Comparison of ENCODE assay signal across 1 cellular context in the genomic region with DNA sequence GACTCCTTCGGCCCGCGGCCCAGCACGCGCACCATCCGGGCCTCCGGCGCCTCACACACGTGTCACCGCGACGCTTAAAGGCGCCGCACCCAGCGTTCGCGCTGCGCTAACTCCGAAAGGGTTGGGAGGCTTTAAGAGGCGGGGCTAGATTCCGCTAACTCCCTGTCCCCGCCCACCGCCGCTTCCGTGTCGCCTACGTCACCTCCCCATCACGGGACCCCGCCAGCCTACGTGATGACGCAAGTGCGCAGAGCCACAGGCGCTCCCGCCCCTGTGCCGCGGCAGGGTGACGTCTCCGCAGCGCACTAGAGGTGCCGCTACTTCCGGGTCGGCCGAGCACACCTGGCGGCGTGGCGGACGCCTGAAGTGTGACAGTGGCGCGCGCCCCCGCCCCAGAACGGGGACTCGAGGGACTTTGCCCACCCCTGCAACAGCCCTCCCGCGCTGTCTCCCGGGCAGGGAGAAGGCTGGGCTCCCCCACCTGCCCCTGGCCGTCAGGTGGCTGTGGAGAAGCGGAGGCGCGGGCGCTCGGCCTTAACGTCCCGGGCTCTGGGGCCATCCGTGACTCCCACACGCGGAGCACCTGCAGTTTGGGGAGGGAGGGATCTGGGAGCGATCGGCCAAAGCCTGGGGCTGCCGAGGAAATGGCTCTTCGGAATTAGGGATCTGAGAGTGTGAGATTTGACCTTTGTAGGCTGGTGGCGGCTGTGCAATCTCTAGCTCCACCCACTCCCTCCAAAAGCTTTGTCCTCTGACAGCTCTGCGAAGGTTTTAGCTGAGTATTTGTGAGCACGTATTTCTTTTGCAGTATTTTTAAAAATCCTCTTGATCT.
TF ChIP-seq lines count a peak whose summit lies in the region.

A gene (minus strand): TSS at position 35 of the 832 bp plus-strand sequence. CDS start 4,451 bp downstream, outside the sequence.

TF ChIP-seq in K562, 482 proteins besides CTCF, POLR2A, EP300 and RAD21 (continued from another document and continues in another):
- TF ChIP-seq ELF4 (CRISPR knock-in tag; IDR thresholded peaks at IDR 0.05) (peak; percentile 98), ZNF347 (CRISPR knock-in tag; IDR thresholded peaks at IDR 0.05; ENCODE audit: low read depth) (no peak), MTA3 (IDR thresholded peaks at IDR 0.05; ENCODE audit: borderline replicate concordance) (peak; percentile 98), ZFX (CRISPR knock-in tag; IDR thresholded peaks at IDR 0.05) (peak; percentile 93), NR2C1 (IDR thresholded peaks at IDR 0.05) (peak; percentile 70; the same call in 1 of the 2 replicates), NR2C1 (tag; IDR thresholded peaks at IDR 0.05) (0 out of 2 replicates have a peak, but pooled peaks have one; percentile 67), LEF1 (IDR thresholded peaks at IDR 0.05) (peak; percentile 32; the same call in 1 of the 2 replicates), ZNF589 (CRISPR knock-in tag; IDR thresholded peaks at IDR 0.05; ENCODE audit: low read depth) (0 out of 2 replicates have a peak, but pooled peaks have one; percentile 45), ZFP1 (CRISPR knock-in tag; IDR thresholded peaks at IDR 0.05) (no peak), ZNF764 (CRISPR knock-in tag; IDR thresholded peaks at IDR 0.05; ENCODE audit: low read depth) (peak; percentile 22; the same call in 1 of the 2 replicates), KDM2B (CRISPR knock-in tag; IDR thresholded peaks at IDR 0.05) (no peak), RBM22 (IDR thresholded peaks at IDR 0.05; ENCODE audit: low read depth, low read length, poor library complexity, severe bottlenecking) (peak; percentile 59), ZNF561 (CRISPR knock-in tag; conservative IDR thresholded peaks at IDR 0.05) (no peak), ZNF12 (CRISPR knock-in tag; IDR thresholded peaks at IDR 0.05) (0 out of 2 replicates have a peak, but pooled peaks have one; percentile 39), NCOR1 (IDR thresholded peaks at IDR 0.05) (no peak; the same call in 1 of the 2 replicates), PHF21A (IDR thresholded peaks at IDR 0.05; ENCODE audit: borderline replicate concordance, low read depth) (peak; percentile 79; the same call in 1 of the 2 replicates), NEUROD1 (IDR thresholded peaks at IDR 0.05; ENCODE audit: borderline replicate concordance, low read depth, low read length, partially characterized antibody) (peak; percentile 95), SMAD3 (CRISPR knock-in tag; conservative IDR thresholded peaks at IDR 0.05) (0 out of 2 replicates have a peak, but pooled peaks have one; percentile 68)
- TF ChIP-seq, protein P1, sequence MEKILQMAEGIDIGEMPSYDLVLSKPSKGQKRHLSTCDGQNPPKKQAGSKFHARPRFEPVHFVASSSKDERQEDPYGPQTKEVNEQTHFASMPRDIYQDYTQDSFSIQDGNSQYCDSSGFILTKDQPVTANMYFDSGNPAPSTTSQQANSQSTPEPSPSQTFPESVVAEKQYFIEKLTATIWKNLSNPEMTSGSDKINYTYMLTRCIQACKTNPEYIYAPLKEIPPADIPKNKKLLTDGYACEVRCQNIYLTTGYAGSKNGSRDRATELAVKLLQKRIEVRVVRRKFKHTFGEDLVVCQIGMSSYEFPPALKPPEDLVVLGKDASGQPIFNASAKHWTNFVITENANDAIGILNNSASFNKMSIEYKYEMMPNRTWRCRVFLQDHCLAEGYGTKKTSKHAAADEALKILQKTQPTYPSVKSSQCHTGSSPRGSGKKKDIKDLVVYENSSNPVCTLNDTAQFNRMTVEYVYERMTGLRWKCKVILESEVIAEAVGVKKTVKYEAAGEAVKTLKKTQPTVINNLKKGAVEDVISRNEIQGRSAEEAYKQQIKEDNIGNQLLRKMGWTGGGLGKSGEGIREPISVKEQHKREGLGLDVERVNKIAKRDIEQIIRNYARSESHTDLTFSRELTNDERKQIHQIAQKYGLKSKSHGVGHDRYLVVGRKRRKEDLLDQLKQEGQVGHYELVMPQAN (IDR thresholded peaks at IDR 0.05; ENCODE audit: borderline replicate concordance) = peak; percentile 93
- TF ChIP-seq, protein P2, sequence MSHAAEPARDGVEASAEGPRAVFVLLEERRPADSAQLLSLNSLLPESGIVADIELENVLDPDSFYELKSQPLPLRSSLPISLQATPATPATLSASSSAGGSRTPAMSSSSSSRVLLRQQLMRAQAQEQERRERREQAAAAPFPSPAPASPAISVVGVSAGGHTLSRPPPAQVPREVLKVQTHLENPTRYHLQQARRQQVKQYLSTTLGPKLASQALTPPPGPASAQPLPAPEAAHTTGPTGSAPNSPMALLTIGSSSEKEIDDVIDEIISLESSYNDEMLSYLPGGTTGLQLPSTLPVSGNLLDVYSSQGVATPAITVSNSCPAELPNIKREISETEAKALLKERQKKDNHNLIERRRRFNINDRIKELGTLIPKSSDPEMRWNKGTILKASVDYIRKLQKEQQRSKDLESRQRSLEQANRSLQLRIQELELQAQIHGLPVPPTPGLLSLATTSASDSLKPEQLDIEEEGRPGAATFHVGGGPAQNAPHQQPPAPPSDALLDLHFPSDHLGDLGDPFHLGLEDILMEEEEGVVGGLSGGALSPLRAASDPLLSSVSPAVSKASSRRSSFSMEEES (CRISPR knock-in tag; IDR thresholded peaks at IDR 0.05) = peak; percentile 61
- TF ChIP-seq, protein P3, sequence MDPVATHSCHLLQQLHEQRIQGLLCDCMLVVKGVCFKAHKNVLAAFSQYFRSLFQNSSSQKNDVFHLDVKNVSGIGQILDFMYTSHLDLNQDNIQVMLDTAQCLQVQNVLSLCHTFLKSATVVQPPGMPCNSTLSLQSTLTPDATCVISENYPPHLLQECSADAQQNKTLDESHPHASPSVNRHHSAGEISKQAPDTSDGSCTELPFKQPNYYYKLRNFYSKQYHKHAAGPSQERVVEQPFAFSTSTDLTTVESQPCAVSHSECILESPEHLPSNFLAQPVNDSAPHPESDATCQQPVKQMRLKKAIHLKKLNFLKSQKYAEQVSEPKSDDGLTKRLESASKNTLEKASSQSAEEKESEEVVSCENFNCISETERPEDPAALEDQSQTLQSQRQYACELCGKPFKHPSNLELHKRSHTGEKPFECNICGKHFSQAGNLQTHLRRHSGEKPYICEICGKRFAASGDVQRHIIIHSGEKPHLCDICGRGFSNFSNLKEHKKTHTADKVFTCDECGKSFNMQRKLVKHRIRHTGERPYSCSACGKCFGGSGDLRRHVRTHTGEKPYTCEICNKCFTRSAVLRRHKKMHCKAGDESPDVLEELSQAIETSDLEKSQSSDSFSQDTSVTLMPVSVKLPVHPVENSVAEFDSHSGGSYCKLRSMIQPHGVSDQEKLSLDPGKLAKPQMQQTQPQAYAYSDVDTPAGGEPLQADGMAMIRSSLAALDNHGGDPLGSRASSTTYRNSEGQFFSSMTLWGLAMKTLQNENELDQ (CRISPR knock-in tag; IDR thresholded peaks at IDR 0.05; ENCODE audit: borderline replicate concordance) = no peak
- TF ChIP-seq, protein P4, sequence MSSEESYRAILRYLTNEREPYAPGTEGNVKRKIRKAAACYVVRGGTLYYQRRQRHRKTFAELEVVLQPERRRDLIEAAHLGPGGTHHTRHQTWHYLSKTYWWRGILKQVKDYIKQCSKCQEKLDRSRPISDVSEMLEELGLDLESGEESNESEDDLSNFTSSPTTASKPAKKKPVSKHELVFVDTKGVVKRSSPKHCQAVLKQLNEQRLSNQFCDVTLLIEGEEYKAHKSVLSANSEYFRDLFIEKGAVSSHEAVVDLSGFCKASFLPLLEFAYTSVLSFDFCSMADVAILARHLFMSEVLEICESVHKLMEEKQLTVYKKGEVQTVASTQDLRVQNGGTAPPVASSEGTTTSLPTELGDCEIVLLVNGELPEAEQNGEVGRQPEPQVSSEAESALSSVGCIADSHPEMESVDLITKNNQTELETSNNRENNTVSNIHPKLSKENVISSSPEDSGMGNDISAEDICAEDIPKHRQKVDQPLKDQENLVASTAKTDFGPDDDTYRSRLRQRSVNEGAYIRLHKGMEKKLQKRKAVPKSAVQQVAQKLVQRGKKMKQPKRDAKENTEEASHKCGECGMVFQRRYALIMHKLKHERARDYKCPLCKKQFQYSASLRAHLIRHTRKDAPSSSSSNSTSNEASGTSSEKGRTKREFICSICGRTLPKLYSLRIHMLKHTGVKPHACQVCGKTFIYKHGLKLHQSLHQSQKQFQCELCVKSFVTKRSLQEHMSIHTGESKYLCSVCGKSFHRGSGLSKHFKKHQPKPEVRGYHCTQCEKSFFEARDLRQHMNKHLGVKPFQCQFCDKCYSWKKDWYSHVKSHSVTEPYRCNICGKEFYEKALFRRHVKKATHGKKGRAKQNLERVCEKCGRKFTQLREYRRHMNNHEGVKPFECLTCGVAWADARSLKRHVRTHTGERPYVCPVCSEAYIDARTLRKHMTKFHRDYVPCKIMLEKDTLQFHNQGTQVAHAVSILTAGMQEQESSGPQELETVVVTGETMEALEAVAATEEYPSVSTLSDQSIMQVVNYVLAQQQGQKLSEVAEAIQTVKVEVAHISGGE (CRISPR knock-in tag; IDR thresholded peaks at IDR 0.05) = peak in 2 of 3 experiments; percentile 11 to 45; a peak in 2 of 6 replicates
- TF ChIP-seq, protein P5, sequence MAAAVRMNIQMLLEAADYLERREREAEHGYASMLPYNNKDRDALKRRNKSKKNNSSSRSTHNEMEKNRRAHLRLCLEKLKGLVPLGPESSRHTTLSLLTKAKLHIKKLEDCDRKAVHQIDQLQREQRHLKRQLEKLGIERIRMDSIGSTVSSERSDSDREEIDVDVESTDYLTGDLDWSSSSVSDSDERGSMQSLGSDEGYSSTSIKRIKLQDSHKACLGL (CRISPR knock-in tag; IDR thresholded peaks at IDR 0.05; ENCODE audit: borderline replicate concordance, poor library complexity, severe bottlenecking) = peak; percentile 90
- TF ChIP-seq, protein P6, sequence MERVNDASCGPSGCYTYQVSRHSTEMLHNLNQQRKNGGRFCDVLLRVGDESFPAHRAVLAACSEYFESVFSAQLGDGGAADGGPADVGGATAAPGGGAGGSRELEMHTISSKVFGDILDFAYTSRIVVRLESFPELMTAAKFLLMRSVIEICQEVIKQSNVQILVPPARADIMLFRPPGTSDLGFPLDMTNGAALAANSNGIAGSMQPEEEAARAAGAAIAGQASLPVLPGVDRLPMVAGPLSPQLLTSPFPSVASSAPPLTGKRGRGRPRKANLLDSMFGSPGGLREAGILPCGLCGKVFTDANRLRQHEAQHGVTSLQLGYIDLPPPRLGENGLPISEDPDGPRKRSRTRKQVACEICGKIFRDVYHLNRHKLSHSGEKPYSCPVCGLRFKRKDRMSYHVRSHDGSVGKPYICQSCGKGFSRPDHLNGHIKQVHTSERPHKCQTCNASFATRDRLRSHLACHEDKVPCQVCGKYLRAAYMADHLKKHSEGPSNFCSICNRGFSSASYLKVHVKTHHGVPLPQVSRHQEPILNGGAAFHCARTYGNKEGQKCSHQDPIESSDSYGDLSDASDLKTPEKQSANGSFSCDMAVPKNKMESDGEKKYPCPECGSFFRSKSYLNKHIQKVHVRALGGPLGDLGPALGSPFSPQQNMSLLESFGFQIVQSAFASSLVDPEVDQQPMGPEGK (CRISPR knock-in tag; IDR thresholded peaks at IDR 0.05; ENCODE audit: borderline replicate concordance) = no peak
- TF ChIP-seq, protein P7, sequence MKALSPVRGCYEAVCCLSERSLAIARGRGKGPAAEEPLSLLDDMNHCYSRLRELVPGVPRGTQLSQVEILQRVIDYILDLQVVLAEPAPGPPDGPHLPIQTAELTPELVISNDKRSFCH (CRISPR knock-in tag; IDR thresholded peaks at IDR 0.05) = no peak
- TF ChIP-seq, protein P7 (tag; IDR thresholded peaks at IDR 0.05) = peak; percentile 94
- TF ChIP-seq, protein P8, sequence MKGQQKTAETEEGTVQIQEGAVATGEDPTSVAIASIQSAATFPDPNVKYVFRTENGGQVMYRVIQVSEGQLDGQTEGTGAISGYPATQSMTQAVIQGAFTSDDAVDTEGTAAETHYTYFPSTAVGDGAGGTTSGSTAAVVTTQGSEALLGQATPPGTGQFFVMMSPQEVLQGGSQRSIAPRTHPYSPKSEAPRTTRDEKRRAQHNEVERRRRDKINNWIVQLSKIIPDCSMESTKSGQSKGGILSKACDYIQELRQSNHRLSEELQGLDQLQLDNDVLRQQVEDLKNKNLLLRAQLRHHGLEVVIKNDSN (CRISPR knock-in tag; IDR thresholded peaks at IDR 0.05) = peak; percentile 94
- TF ChIP-seq, protein P9, sequence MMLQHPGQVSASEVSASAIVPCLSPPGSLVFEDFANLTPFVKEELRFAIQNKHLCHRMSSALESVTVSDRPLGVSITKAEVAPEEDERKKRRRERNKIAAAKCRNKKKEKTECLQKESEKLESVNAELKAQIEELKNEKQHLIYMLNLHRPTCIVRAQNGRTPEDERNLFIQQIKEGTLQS (IDR thresholded peaks at IDR 0.05) = peak; percentile 99
- TF ChIP-seq, protein P9 (CRISPR knock-in tag; conservative IDR thresholded peaks at IDR 0.05) = peak; percentile 85
- TF ChIP-seq, protein P10, sequence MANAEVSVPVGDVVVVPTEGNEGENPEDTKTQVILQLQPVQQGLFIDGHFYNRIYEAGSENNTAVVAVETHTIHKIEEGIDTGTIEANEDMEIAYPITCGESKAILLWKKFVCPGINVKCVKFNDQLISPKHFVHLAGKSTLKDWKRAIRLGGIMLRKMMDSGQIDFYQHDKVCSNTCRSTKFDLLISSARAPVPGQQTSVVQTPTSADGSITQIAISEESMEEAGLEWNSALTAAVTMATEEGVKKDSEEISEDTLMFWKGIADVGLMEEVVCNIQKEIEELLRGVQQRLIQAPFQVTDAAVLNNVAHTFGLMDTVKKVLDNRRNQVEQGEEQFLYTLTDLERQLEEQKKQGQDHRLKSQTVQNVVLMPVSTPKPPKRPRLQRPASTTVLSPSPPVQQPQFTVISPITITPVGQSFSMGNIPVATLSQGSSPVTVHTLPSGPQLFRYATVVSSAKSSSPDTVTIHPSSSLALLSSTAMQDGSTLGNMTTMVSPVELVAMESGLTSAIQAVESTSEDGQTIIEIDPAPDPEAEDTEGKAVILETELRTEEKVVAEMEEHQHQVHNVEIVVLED (CRISPR knock-in tag; IDR thresholded peaks at IDR 0.05) = peak; percentile 99
- TF ChIP-seq, protein P11, sequence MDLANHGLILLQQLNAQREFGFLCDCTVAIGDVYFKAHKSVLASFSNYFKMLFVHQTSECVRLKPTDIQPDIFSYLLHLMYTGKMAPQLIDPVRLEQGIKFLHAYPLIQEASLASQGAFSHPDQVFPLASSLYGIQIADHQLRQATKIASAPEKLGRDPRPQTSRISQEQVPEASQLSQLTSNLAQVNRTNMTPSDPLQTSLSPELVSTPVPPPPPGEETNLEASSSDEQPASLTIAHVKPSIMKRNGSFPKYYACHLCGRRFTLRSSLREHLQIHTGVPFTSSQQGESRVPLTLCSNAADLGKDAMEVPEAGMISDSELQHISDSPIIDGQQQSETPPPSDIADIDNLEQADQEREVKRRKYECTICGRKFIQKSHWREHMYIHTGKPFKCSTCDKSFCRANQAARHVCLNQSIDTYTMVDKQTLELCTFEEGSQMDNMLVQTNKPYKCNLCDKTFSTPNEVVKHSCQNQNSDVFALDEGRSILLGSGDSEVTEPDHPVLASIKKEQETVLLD (IDR thresholded peaks at IDR 0.05) = peak; percentile 98
- TF ChIP-seq, protein P12, sequence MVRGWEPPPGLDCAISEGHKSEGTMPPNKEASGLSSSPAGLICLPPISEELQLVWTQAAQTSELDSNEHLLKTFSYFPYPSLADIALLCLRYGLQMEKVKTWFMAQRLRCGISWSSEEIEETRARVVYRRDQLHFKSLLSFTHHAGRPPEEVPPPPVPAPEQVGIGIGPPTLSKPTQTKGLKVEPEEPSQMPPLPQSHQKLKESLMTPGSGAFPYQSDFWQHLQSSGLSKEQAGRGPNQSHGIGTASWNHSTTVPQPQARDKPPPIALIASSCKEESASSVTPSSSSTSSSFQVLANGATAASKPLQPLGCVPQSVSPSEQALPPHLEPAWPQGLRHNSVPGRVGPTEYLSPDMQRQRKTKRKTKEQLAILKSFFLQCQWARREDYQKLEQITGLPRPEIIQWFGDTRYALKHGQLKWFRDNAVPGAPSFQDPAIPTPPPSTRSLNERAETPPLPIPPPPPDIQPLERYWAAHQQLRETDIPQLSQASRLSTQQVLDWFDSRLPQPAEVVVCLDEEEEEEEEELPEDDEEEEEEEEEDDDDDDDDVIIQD (CRISPR knock-in tag; IDR thresholded peaks at IDR 0.05) = no peak
